In genomic region chr4:138242076-138242829, GRCh38 we compare ENCODE assay signal across 8 cellular contexts. TPM values are rescaled to one million over a fixed set of nuclear protein-coding genes. Genes with fewer than 3 reads are reported as not detected.
DNase-seq lines count a peak whose midpoint lies in the region; ATAC-seq and TF ChIP-seq lines count a peak whose summit lies in the region.

TSS of gene SLC7A11 (minus strand) at chr4:138242349. CDS start at chr4:138242069, 280 bp downstream.

- H3K4me3 ChIP-seq in AG04450 (ENCODE audit: low read depth, low read length): peak within 1 kb of the TSS; percentile 72
- H3K4me3 ChIP-seq in choroid plexus epithelial cell (ENCODE audit: low read depth, low read length): peak within 1 kb of the TSS; percentile 69
- H3K4me3 ChIP-seq in kidney epithelial cell (ENCODE audit: low read depth, low read length): peak within 1 kb of the TSS; percentile 33

- DNase-seq in AG04450 (ENCODE audit: low read depth, low spot score) (peak; percentile 96), NCI-H146 (lab: John Stamatoyannopoulos, UW) (peak; percentile 96), T-helper 17 cell (no peak), choroid plexus epithelial cell (ENCODE audit: low read depth) (peak; percentile 99), kidney epithelial cell (ENCODE audit: low read depth) (peak; percentile 99)
- peak; percentile 23 for DNase-seq in stimulated activated CD4-positive, alpha-beta T cell treated with anti-CD3 and anti-CD28 coated beads, Interleukin-2, amount 100 ng/mL, for 4 hours (ENCODE audit: low read depth)

- no peaks in the 10 kb centered on the region for H3K9me3 ChIP-seq in AG04450 (ENCODE audit: control insufficient read depth, insufficient read depth, low read length)
- no peaks in the 10 kb centered on the region for H3K9me3 ChIP-seq in T-helper 17 cell (ENCODE audit: control insufficient read depth, low read length, poor library complexity, severe bottlenecking)

- CTCF ChIA-PET in AG04450 (lab: Charles Lee): interaction anchor here (1.6 to 3.0 kb wide), 2 partner anchors 439 to 629 kb away, joined by 8 to 14 read pairs; no protein-coding TSS in a partner anchor

- H3K27me3 Mint-ChIP-seq in T-helper 17 cell: no peaks in the 10 kb centered on the region

- peak; percentile 98 for ATAC-seq in GM18508 (IDR thresholded peaks at IDR 0.05; ENCODE audit: insufficient read depth, unreplicated experiment)
- peak; percentile 99 for ATAC-seq in HG02943 (IDR thresholded peaks at IDR 0.05; ENCODE audit: low read depth, unreplicated experiment)
- peak; percentile 91 for ATAC-seq in T-helper 17 cell

- TF ChIP-seq CTCF in AG04450 (IDR thresholded peaks at IDR 0.05; ENCODE audit: low read depth, low read length): no peak
- peak; percentile 14 for TF ChIP-seq CTCF in choroid plexus epithelial cell (conservative IDR thresholded peaks at IDR 0.05; ENCODE audit: low read depth, low read length)
- no peak for TF ChIP-seq CTCF in kidney epithelial cell (IDR thresholded peaks at IDR 0.05; ENCODE audit: insufficient read depth, low read length, poor library complexity, severe bottlenecking)

- H3K36me3 Mint-ChIP-seq in T-helper 17 cell (ENCODE audit: low read depth): no peaks in the 10 kb centered on the region

- H3K36me3 ChIP-seq in kidney epithelial cell (ENCODE audit: control insufficient read depth, insufficient read depth, low read length): no peaks in the 10 kb centered on the region

- no peaks in the 10 kb centered on the region for H3K27me3 ChIP-seq in AG04450 (ENCODE audit: control insufficient read depth, insufficient read depth, low read length)
- H3K27me3 ChIP-seq in kidney epithelial cell (ENCODE audit: control insufficient read depth, insufficient read depth, low read length): no peaks in the 10 kb centered on the region

- peak within 1 kb of the TSS; percentile 49 for H3K4me3 Mint-ChIP-seq in T-helper 17 cell

- H3K27ac Mint-ChIP-seq in T-helper 17 cell: no peak within 1 kb of the TSS

- peak within 1 kb of the TSS; percentile 98 for H3K27ac ChIP-seq in AG04450 (ENCODE audit: low read depth, low read length)

- POLR2A ChIA-PET in AG04450 (lab: Yijun Ruan, JAX): interaction anchor here (0.6 to 1.3 kb wide), 6 partner anchors 13 to 762 kb away, joined by 3 to 7 read pairs (median 3); partner anchors contain the start of gene PCDH18

- peaks cover 7% of the 10 kb centered on the region for H3K4me1 Mint-ChIP-seq in T-helper 17 cell

RNA-seq across cellular contexts. Expression of gene SLC7A11, which starts in this region (rescaled TPM):
- 59.2 and 80.5 TPM in 2 replicates for polyA plus RNA-seq in AG04450 (2011; rRNA removed)
- polyA minus RNA-seq in AG04450 (2011; rRNA and poly(A)+ RNA removed): 92.4 and 140 TPM in 2 replicates
- under 1 TPM; 0.05 to 0.60 TPM for total RNA-seq in T-helper 17 cell
- total RNA-seq in kidney epithelial cell: 30.1 and 31.7 TPM in 2 replicates

Comparison
In these comparisons a context has a peak if more than half of its experiments do, and no peak if none do; other contexts are left out.
1. RNA of gene SLC7A11 (total RNA-seq): 30.1 to 31.7 TPM in kidney epithelial cell; 0.05 to 0.60 TPM in T-helper 17 cell; every median in the first group is over 10 times any median in the second.
2. Peak in ATAC-seq in T-helper 17 cell; RNA of the gene not detected or under 1 TPM.
3. DNase-seq: peak in AG04450 (single experiment), NCI-H146 (single experiment), choroid plexus epithelial cell (single experiment), kidney epithelial cell (single experiment) and stimulated activated CD4-positive, alpha-beta T cell treated with anti-CD3 and anti-CD28 coated beads, Interleukin-2, amount 100 ng/mL, for 4 hours (single experiment); none in T-helper 17 cell (0 of 3).
4. Peak in every context shown above with its lines, with median percentiles within 50 percentile points of each other: H3K4me3 ChIP-seq and ATAC-seq.